In genomic region chr7:45881759-45882464, GRCh38 we compare ENCODE assay signal across 12 cellular contexts. TPM values are rescaled to one million over a fixed set of nuclear protein-coding genes. Genes with fewer than 3 reads are reported as not detected.
DNase-seq lines count a peak whose midpoint lies in the region; ATAC-seq and TF ChIP-seq lines count a peak whose summit lies in the region.
"Had no signal": no experiment of that assay in that cellular context is flagged by ENCODE, and none has a peak within 500 bp of the region (broad histone marks: within the 10 kb centered on the region; RNA-seq: fewer than 3 reads in every experiment).

No MANE protein-coding gene starts in this region.

- H3K9me3 Mint-ChIP-seq in T-helper 2 cell treated with Interferon-gamma antibody and Interleukin-4, amounts not matched to agents 5 μg/mL and 100 μg/mL, for 36 hours: no peaks in the 10 kb centered on the region
- no peaks in the 10 kb centered on the region for H3K9me3 Mint-ChIP-seq in activated CD4-positive, alpha-beta memory T cell treated with anti-CD3 and anti-CD28 coated beads, Interleukin-2, amount 10 ng/mL, durations not matched to agents 7 days and 5 days

- TF ChIP-seq CTCF in BJ (IDR thresholded peaks at IDR 0.05; ENCODE audit: insufficient read depth, low read depth, low read length) (no peak), choroid plexus epithelial cell (conservative IDR thresholded peaks at IDR 0.05; ENCODE audit: low read depth, low read length) (no peak)

- POLR2A ChIA-PET in BJ (lab: Charles Lee): interaction anchor here (0.6 kb wide), 1 partner anchor 1385 kb away, joined by 10 read pairs; no protein-coding TSS in a partner anchor
- POLR2A ChIA-PET in activated CD4-positive, alpha-beta memory T cell treated with anti-CD3 and anti-CD28 coated beads, Interleukin-2, amount 10 ng/mL, durations not matched to agents 7 days and 5 days (lab: Charles Lee): no interaction called here

- peaks cover 10% of the 10 kb centered on the region for H3K27me3 Mint-ChIP-seq in T-helper 2 cell treated with Interferon-gamma antibody and Interleukin-4, amounts not matched to agents 5 μg/mL and 100 μg/mL, for 36 hours (ENCODE audit: low read depth)
- peaks cover 18% of the 10 kb centered on the region for H3K27me3 Mint-ChIP-seq in activated CD4-positive, alpha-beta memory T cell treated with anti-CD3 and anti-CD28 coated beads, Interleukin-2, amount 10 ng/mL, durations not matched to agents 7 days and 5 days

- no peak overlapping the region for H3K27ac Mint-ChIP-seq in T-helper 2 cell treated with Interferon-gamma antibody and Interleukin-4, amounts not matched to agents 5 μg/mL and 100 μg/mL, for 36 hours
- H3K27ac Mint-ChIP-seq in activated CD4-positive, alpha-beta memory T cell treated with anti-CD3 and anti-CD28 coated beads, Interleukin-2, amount 10 ng/mL, durations not matched to agents 7 days and 5 days: no peak overlapping the region
- H3K27ac Mint-ChIP-seq: stimulated activated naive CD8-positive, alpha-beta T cell treated with anti-CD3 and anti-CD28 coated beads, Interleukin-15, Interleukin-2, amounts not matched to agents 100 ng/mL and 50 ng/mL, for 24 hours had no signal

- H3K4me3 Mint-ChIP-seq in T-helper 2 cell treated with Interferon-gamma antibody and Interleukin-4, amounts not matched to agents 5 μg/mL and 100 μg/mL, for 36 hours: no peak overlapping the region
- no peak overlapping the region for H3K4me3 Mint-ChIP-seq in activated CD4-positive, alpha-beta memory T cell treated with anti-CD3 and anti-CD28 coated beads, Interleukin-2, amount 10 ng/mL, durations not matched to agents 7 days and 5 days
- H3K4me3 Mint-ChIP-seq: CD4-positive, CD25-positive, alpha-beta regulatory T cell; stimulated activated naive CD8-positive, alpha-beta T cell treated with anti-CD3 and anti-CD28 coated beads, Interleukin-15, Interleukin-2, amounts not matched to agents 100 ng/mL and 50 ng/mL, for 24 hours had no signal

- DNase-seq in BJ (ENCODE audit: low read depth) (peak; percentile 50), M059J (ENCODE audit: low read depth) (peak; percentile 25), choroid plexus epithelial cell (ENCODE audit: low read depth) (peak; percentile 92), left lobe of liver (ENCODE audit: low spot score) (peak; percentile 60)
- no peak for DNase-seq in T-helper 2 cell treated with Interferon-gamma antibody and Interleukin-4, amounts not matched to agents 5 μg/mL and 100 μg/mL, for 36 hours (ENCODE audit: low spot score)
- no peak for DNase-seq in activated CD4-positive, alpha-beta memory T cell treated with anti-CD3 and anti-CD28 coated beads, Interleukin-2, amount 10 ng/mL, durations not matched to agents 7 days and 5 days
- DNase-seq: amygdala; CD4-positive, CD25-positive, alpha-beta regulatory T cell had no signal

- H3K36me3 Mint-ChIP-seq in T-helper 2 cell treated with Interferon-gamma antibody and Interleukin-4, amounts not matched to agents 5 μg/mL and 100 μg/mL, for 36 hours (ENCODE audit: low read depth): no peaks in the 10 kb centered on the region
- H3K36me3 Mint-ChIP-seq in activated CD4-positive, alpha-beta memory T cell treated with anti-CD3 and anti-CD28 coated beads, Interleukin-2, amount 10 ng/mL, durations not matched to agents 7 days and 5 days (ENCODE audit: low read depth): no peaks in the 10 kb centered on the region
- H3K36me3 Mint-ChIP-seq: CD4-positive, CD25-positive, alpha-beta regulatory T cell had no signal

- H3K4me3 ChIP-seq in BJ (ENCODE audit: low read depth, low read length): no peak overlapping the region
- H3K4me3 ChIP-seq in choroid plexus epithelial cell (ENCODE audit: low read depth, low read length): no peak overlapping the region

- CTCF ChIA-PET in BJ (lab: Yijun Ruan, JAX): interaction anchor here (1.0 to 1.9 kb wide), 3 partner anchors 10 to 35 kb away, joined by 3 to 9 read pairs (median 4); no protein-coding TSS in a partner anchor
- CTCF ChIA-PET in activated CD4-positive, alpha-beta memory T cell treated with anti-CD3 and anti-CD28 coated beads, Interleukin-2, amount 10 ng/mL, durations not matched to agents 7 days and 5 days (lab: Charles Lee): no interaction called here

- H3K4me1 Mint-ChIP-seq in T-helper 2 cell treated with Interferon-gamma antibody and Interleukin-4, amounts not matched to agents 5 μg/mL and 100 μg/mL, for 36 hours (ENCODE audit: low read depth): no peaks in the 10 kb centered on the region
- H3K4me1 Mint-ChIP-seq in activated CD4-positive, alpha-beta memory T cell treated with anti-CD3 and anti-CD28 coated beads, Interleukin-2, amount 10 ng/mL, durations not matched to agents 7 days and 5 days: no peaks in the 10 kb centered on the region
- H3K4me1 Mint-ChIP-seq: CD4-positive, CD25-positive, alpha-beta regulatory T cell had no signal

- ATAC-seq in left lobe of liver: peak; percentile 62
- no peak for ATAC-seq in HG03095 (IDR thresholded peaks at IDR 0.05; ENCODE audit: unreplicated experiment)
- no peak for ATAC-seq in GM19463 (IDR thresholded peaks at IDR 0.05; ENCODE audit: unreplicated experiment)

- no peaks in the 10 kb centered on the region for H3K27me3 ChIP-seq in BJ (ENCODE audit: control insufficient read depth, insufficient read depth, low read length)

- no peaks in the 10 kb centered on the region for H3K36me3 ChIP-seq in BJ (ENCODE audit: control insufficient read depth, insufficient read depth, low read length)

RNA-seq across cellular contexts. Expression of gene IGFBP1, which starts 6.4 kb away (rescaled TPM):
- polyA plus RNA-seq in BJ (2011; rRNA removed): not detected in 2 replicates
- polyA minus RNA-seq in BJ (2011; rRNA and poly(A)+ RNA removed): not detected in 2 replicates
- total RNA-seq in M059J (2014; rRNA removed; shearing (Covaris generic)): 0.07 TPM in 1 of 2 replicates, not detected in the other
- 13.7 TPM for total RNA-seq in left lobe of liver
- not detected for total RNA-seq in activated CD4-positive, alpha-beta memory T cell treated with anti-CD3 and anti-CD28 coated beads, Interleukin-2, amount 10 ng/mL, durations not matched to agents 7 days and 5 days
- total RNA-seq: CD4-positive, CD25-positive, alpha-beta regulatory T cell had no signal
- polyA plus RNA-seq: CD4-positive, CD25-positive, alpha-beta regulatory T cell had no signal

RNA-seq across cellular contexts. Expression of gene CCDC201, which starts 9.0 kb away (rescaled TPM):
- polyA plus RNA-seq in BJ (2011; rRNA removed): not detected in 2 replicates
- polyA minus RNA-seq in BJ (2011; rRNA and poly(A)+ RNA removed): not detected in 2 replicates
- total RNA-seq in M059J (2014; rRNA removed; shearing (Covaris generic)): not detected in 2 replicates
- not detected for total RNA-seq in left lobe of liver
- not detected for total RNA-seq in activated CD4-positive, alpha-beta memory T cell treated with anti-CD3 and anti-CD28 coated beads, Interleukin-2, amount 10 ng/mL, durations not matched to agents 7 days and 5 days
- total RNA-seq: CD4-positive, CD25-positive, alpha-beta regulatory T cell; pulmonary artery endothelial cell had no signal
- polyA plus RNA-seq: CD4-positive, CD25-positive, alpha-beta regulatory T cell had no signal

RNA-seq across cellular contexts. Expression of gene IGFBP3, which starts 39.2 kb away (rescaled TPM):
- polyA plus RNA-seq in BJ (2011; rRNA removed): 3,005 and 3,180 TPM in 2 replicates
- 596 and 863 TPM in 2 replicates for polyA minus RNA-seq in BJ (2011; rRNA and poly(A)+ RNA removed)
- total RNA-seq in M059J (2014; rRNA removed; shearing (Covaris generic)): 20.1 and 23.3 TPM in 2 replicates
- 140 TPM for total RNA-seq in left lobe of liver
- total RNA-seq in activated CD4-positive, alpha-beta memory T cell treated with anti-CD3 and anti-CD28 coated beads, Interleukin-2, amount 10 ng/mL, durations not matched to agents 7 days and 5 days: 10 to 100 TPM; 12.1 to 13.2 TPM

Comparison
In these comparisons a context has a peak if more than half of its experiments do, and no peak if none do; other contexts are left out.
1. DNase-seq: peak in BJ (single experiment), M059J (single experiment), choroid plexus epithelial cell (single experiment) and left lobe of liver (single experiment); none in T-helper 2 cell treated with Interferon-gamma antibody and Interleukin-4, amounts not matched to agents 5 μg/mL and 100 μg/mL, for 36 hours (single experiment) and activated CD4-positive, alpha-beta memory T cell treated with anti-CD3 and anti-CD28 coated beads, Interleukin-2, amount 10 ng/mL, durations not matched to agents 7 days and 5 days (single experiment).
2. RNA of gene IGFBP1, which starts 6.4 kb away (total RNA-seq): 13.7 TPM in left lobe of liver (single experiment); 0.07 TPM in M059J and not detected in activated CD4-positive, alpha-beta memory T cell treated with anti-CD3 and anti-CD28 coated beads, Interleukin-2, amount 10 ng/mL, durations not matched to agents 7 days and 5 days; every median in the first group is over 10 times any median in the second.